Comparison of ENCODE assay signal across 31 cellular contexts in genomic region chr2:172376505-172377125, GRCh38.
"Had no signal": no experiment of that assay in that cellular context is flagged by ENCODE, and none has a peak within 500 bp of the region (broad histone marks: within the 10 kb centered on the region; RNA-seq: fewer than 3 reads in every experiment).

No MANE protein-coding gene starts in this region.

- H3K27me3 ChIP-seq: adrenal gland, cardiac muscle cell, colonic mucosa, gastroesophageal sphincter, hepatocyte, neutrophil, ovary, suprapubic skin, tibial nerve had no signal

- H3K4me3 ChIP-seq: adrenal gland, cardiac muscle cell, colonic mucosa, dorsolateral prefrontal cortex, gastroesophageal sphincter, hepatocyte, ovary, psoas muscle, smooth muscle cell, suprapubic skin, tibial nerve had no signal

- H3K4me1 ChIP-seq: gastroesophageal sphincter had no signal

- ATAC-seq: activated CD4-positive, CD25-positive, alpha-beta regulatory T cell treated with anti-CD3 and anti-CD28 coated beads, Interleukin-2, amount 50 U/mL, for 24 hours; gastroesophageal sphincter; psoas muscle had no signal

- DNase-seq: activated CD4-positive, alpha-beta memory T cell treated with anti-CD3 and anti-CD28 coated beads for 36 hours; activated CD4-positive, alpha-beta T cell treated with anti-CD3 and anti-CD28 coated beads for 48 hours; activated CD8-positive, alpha-beta memory T cell treated with anti-CD3 and anti-CD28 coated beads, Interleukin-2, amount 50 U/mL, for 4 hours; activated effector memory CD4-positive, alpha-beta T cell treated with anti-CD3 and anti-CD28 coated beads, Interleukin-2, amount 50 U/mL, for 16 hours; activated naive CD4-positive, alpha-beta T cell treated with anti-CD3 and anti-CD28 coated beads for 36 hours; activated naive CD8-positive, alpha-beta T cell treated with anti-CD3 and anti-CD28 coated beads for 36 hours; activated T-cell treated with anti-CD3 and anti-CD28 coated beads, Interleukin-2, amount 50 U/mL, for 1 hour; adrenal gland; aorta; cerebellar nuclear complex; colonic mucosa; dorsolateral prefrontal cortex; effector memory CD4-positive, alpha-beta T cell; islet precursor cell; mammary epithelial cell; nephron progenitor cell; ovary; psoas muscle; stimulated activated CD4-positive, alpha-beta T cell treated with anti-CD3 and anti-CD28 coated beads, Interleukin-2, amount 100 ng/mL, for 24 hours; stimulated activated naive B cell treated with anti-CD40 and anti-IgM and Interleukin-4, amounts not matched to agents 10 μg/mL and 1 μg/mL and 100 μg/mL, for 72 hours had no signal

- H3K27me3 Mint-ChIP-seq: activated naive CD8-positive, alpha-beta T cell treated with anti-CD3 and anti-CD28 coated beads for 36 hours had no signal

- H3K27ac ChIP-seq: adrenal gland, cardiac muscle cell, colonic mucosa, dorsolateral prefrontal cortex, gastroesophageal sphincter, hepatocyte, neutrophil, ovary, psoas muscle, suprapubic skin, tibial nerve had no signal

- H3K36me3 ChIP-seq: adrenal gland, cardiac muscle cell, colonic mucosa, gastroesophageal sphincter, neutrophil, ovary, suprapubic skin, tibial nerve had no signal

- H3K27ac Mint-ChIP-seq: activated CD4-positive, alpha-beta memory T cell treated with anti-CD3 and anti-CD28 coated beads for 36 hours; activated naive CD4-positive, alpha-beta T cell treated with anti-CD3 and anti-CD28 coated beads for 36 hours; activated naive CD8-positive, alpha-beta T cell treated with anti-CD3 and anti-CD28 coated beads for 36 hours; activated T-helper 1 cell treated with anti-CD3 and anti-CD28 coated beads, Interleukin-12 subunit alpha, Interleukin-12 subunit beta, Interleukin-2, Interleukin-4 antibody, amounts not matched to agents 30 ng/mL and 10 ng/mL and 1 ng/mL, durations not matched to agents 14 hours and 24 hours and 36 hours; nephron progenitor cell; stimulated activated naive B cell treated with anti-CD40 and anti-IgM and Interleukin-4, amounts not matched to agents 10 μg/mL and 1 μg/mL and 100 μg/mL, for 72 hours; T-helper 2 cell treated with Interferon-gamma antibody and Interleukin-4, amounts not matched to agents 5 μg/mL and 100 μg/mL, for 36 hours had no signal

- H3K9me3 ChIP-seq: adrenal gland, colonic mucosa, neutrophil, ovary, psoas muscle, suprapubic skin had no signal

- H3K4me3 Mint-ChIP-seq: activated CD4-positive, alpha-beta memory T cell treated with anti-CD3 and anti-CD28 coated beads for 36 hours; activated naive CD4-positive, alpha-beta T cell treated with anti-CD3 and anti-CD28 coated beads for 36 hours; activated naive CD8-positive, alpha-beta T cell treated with anti-CD3 and anti-CD28 coated beads for 36 hours; activated T-helper 1 cell treated with anti-CD3 and anti-CD28 coated beads, Interleukin-12 subunit alpha, Interleukin-12 subunit beta, Interleukin-2, Interleukin-4 antibody, amounts not matched to agents 30 ng/mL and 10 ng/mL and 1 ng/mL, durations not matched to agents 14 hours and 24 hours and 36 hours; brain; nephron progenitor cell; stimulated activated naive B cell treated with anti-CD40 and anti-IgM and Interleukin-4, amounts not matched to agents 10 μg/mL and 1 μg/mL and 100 μg/mL, for 72 hours; T-helper 2 cell treated with Interferon-gamma antibody and Interleukin-4, amounts not matched to agents 5 μg/mL and 100 μg/mL, for 36 hours had no signal

- H3K4me1 Mint-ChIP-seq: activated naive CD8-positive, alpha-beta T cell treated with anti-CD3 and anti-CD28 coated beads for 36 hours had no signal

- H3K36me3 Mint-ChIP-seq: activated naive CD8-positive, alpha-beta T cell treated with anti-CD3 and anti-CD28 coated beads for 36 hours; brain had no signal
